ENCODE assay signal across 26 cellular contexts in genomic region chr9:126380447-126380846, GRCh38. TPM values are rescaled to one million over a fixed set of nuclear protein-coding genes. Genes with fewer than 3 reads are reported as not detected.
DNase-seq lines count a peak whose midpoint lies in the region; ATAC-seq, FAIRE-seq and TF ChIP-seq lines count a peak whose summit lies in the region.
"Had no signal": no experiment of that assay in that cellular context is flagged by ENCODE, and none has a peak within 500 bp of the region (broad histone marks: within the 10 kb centered on the region; RNA-seq: fewer than 3 reads in every experiment).

No MANE protein-coding gene starts in this region.

- TF ChIP-seq EP300 in tibial nerve (IDR thresholded peaks at IDR 0.05): no peak

- H3K36me3 Mint-ChIP-seq in activated CD4-positive, alpha-beta T cell treated with anti-CD3 and anti-CD28 coated beads, Interleukin-2, amount 10 ng/mL, durations not matched to agents 24 days and 14 days (ENCODE audit: low read depth): no peaks in the 10 kb centered on the region
- H3K36me3 Mint-ChIP-seq: stimulated activated memory B cell treated with anti-CD40 and anti-IgM and Interleukin-4, amounts not matched to agents 10 μg/mL and 1 μg/mL and 100 μg/mL, for 72 hours had no signal

- peaks cover 5% of the 10 kb centered on the region for H3K27me3 Mint-ChIP-seq in activated CD4-positive, alpha-beta T cell treated with anti-CD3 and anti-CD28 coated beads, Interleukin-2, amount 10 ng/mL, durations not matched to agents 24 days and 14 days

- peaks cover 5% of the 10 kb centered on the region for H3K4me1 Mint-ChIP-seq in activated CD4-positive, alpha-beta T cell treated with anti-CD3 and anti-CD28 coated beads, Interleukin-2, amount 10 ng/mL, durations not matched to agents 24 days and 14 days

- no peak for TF ChIP-seq POLR2A in tibial nerve (IDR thresholded peaks at IDR 0.05)
- TF ChIP-seq POLR2A in GM12891 (IDR thresholded peaks at IDR 0.05; ENCODE audit: low read depth, low read length): no peak

- H3K4me3 ChIP-seq in brain microvascular endothelial cell (ENCODE audit: low read depth, low read length) (no peak overlapping the region), tibial nerve (no peak overlapping the region)
- H3K4me3 ChIP-seq: body of pancreas, neural progenitor cell, SJSA1 had no signal

- peaks cover 0 to 68% (median 16%) of the 10 kb centered on the region in 4 donors for H3K4me1 ChIP-seq in tibial nerve
- H3K4me1 ChIP-seq: body of pancreas had no signal

- H3K27ac ChIP-seq in brain microvascular endothelial cell (no peak overlapping the region), tibial nerve (peak overlapping the region; percentile 31 to 90 (median 70))
- H3K27ac ChIP-seq: body of pancreas, HL-60, neural progenitor cell, SJSA1 had no signal

- WGBS in tibial nerve, 2 donors: 72 to 74% methylated on average over 10 of the region's 10 CpGs

- TF ChIP-seq CTCF in brain microvascular endothelial cell (IDR thresholded peaks at IDR 0.05; ENCODE audit: low read depth, low read length, missing control alignments): peak; percentile 23
- TF ChIP-seq CTCF in tibial nerve (IDR thresholded peaks at IDR 0.05): no peak

- no peak overlapping the region for H3K4me3 Mint-ChIP-seq in activated CD4-positive, alpha-beta T cell treated with anti-CD3 and anti-CD28 coated beads, Interleukin-2, amount 10 ng/mL, durations not matched to agents 24 days and 14 days
- H3K4me3 Mint-ChIP-seq: activated T-cell treated with anti-CD3 and anti-CD28 coated beads, Interleukin-2, amount 50 U/mL, for 4 hours; CD8-positive, alpha-beta T cell; neural progenitor cell; stimulated activated memory B cell treated with anti-CD40 and anti-IgM and Interleukin-4, amounts not matched to agents 10 μg/mL and 1 μg/mL and 100 μg/mL, for 72 hours had no signal

- H3K9me3 ChIP-seq in tibial nerve: no peaks in the 10 kb centered on the region
- H3K9me3 ChIP-seq: body of pancreas, SJSA1 had no signal

- peak; percentile 33 for DNase-seq in activated CD4-positive, alpha-beta T cell treated with anti-CD3 and anti-CD28 coated beads, Interleukin-2, amount 10 ng/mL, durations not matched to agents 24 days and 14 days
- no peak for DNase-seq in activated CD4-positive, alpha-beta T cell treated with anti-CD3 and anti-CD28 coated beads for 48 hours
- DNase-seq in brain microvascular endothelial cell (no peak), left lobe of liver (ENCODE audit: low spot score) (peak; percentile 30), tibial nerve (ENCODE audit: low spot score in 2 of 2) (no peak), GM12891 (ENCODE audit: insufficient read length, low spot score) (no peak), NCI-H1930 (lab: John Stamatoyannopoulos, UW) (no peak), retina (no peak)
- DNase-seq: activated T-cell treated with anti-CD3 and anti-CD28 coated beads, Interleukin-2, amount 50 U/mL, for 4 hours; AML-193; body of pancreas; CD8-positive, alpha-beta T cell; effector memory CD4-positive, alpha-beta T cell; erythroblast; kidney glomerular epithelial cell; NCI-H524 treated with DMSO at 0.1 percent for 48 hours; stimulated activated CD4-positive, alpha-beta T cell treated with anti-CD3 and anti-CD28 coated beads, Interleukin-4, amount 100 ng/mL, for 1 hour; T-helper 1 cell had no signal

- FAIRE-seq in GM12891 (lab: Jason Lieb, UNC): no peak
- FAIRE-seq: colon, urothelium cell line had no signal

- H3K36me3 ChIP-seq in brain microvascular endothelial cell (replicated peaks) (no peaks in the 10 kb centered on the region), tibial nerve (peaks cover 0 to 23% (median 0%) of the 10 kb centered on the region in 3 donors)
- H3K36me3 ChIP-seq: neural progenitor cell, SJSA1 had no signal

- intact Hi-C loops in activated CD4-positive, alpha-beta T cell treated with anti-CD3 and anti-CD28 coated beads, Interleukin-2, amount 10 ng/mL, durations not matched to agents 24 days and 14 days (cut with micrococcal nuclease): no loop called here

- in situ Hi-C loops in brain microvascular endothelial cell (cut with HindIII; ENCODE audit: low pct_ligation_motif_present, low sequenced_read_pairs): no loop called here

- no peak for ATAC-seq in left lobe of liver
- ATAC-seq: activated CD4-positive, CD25-positive, alpha-beta regulatory T cell treated with anti-CD3 and anti-CD28 coated beads, Interleukin-2, amount 50 U/mL, for 24 hours; activated T-cell treated with anti-CD3 and anti-CD28 coated beads, Interleukin-2, amount 50 U/mL, for 4 hours; body of pancreas; CD8-positive, alpha-beta T cell; right cardiac atrium; stimulated activated memory B cell treated with anti-CD40 and anti-IgM and Interleukin-4, amounts not matched to agents 10 μg/mL and 1 μg/mL and 100 μg/mL, for 72 hours had no signal

- H3K27ac Mint-ChIP-seq in activated CD4-positive, alpha-beta T cell treated with anti-CD3 and anti-CD28 coated beads, Interleukin-2, amount 10 ng/mL, durations not matched to agents 24 days and 14 days: no peak overlapping the region
- H3K27ac Mint-ChIP-seq: CD8-positive, alpha-beta T cell; neural progenitor cell; stimulated activated memory B cell treated with anti-CD40 and anti-IgM and Interleukin-4, amounts not matched to agents 10 μg/mL and 1 μg/mL and 100 μg/mL, for 72 hours had no signal

- H3K27me3 ChIP-seq in brain microvascular endothelial cell (replicated peaks) (no peaks in the 10 kb centered on the region), tibial nerve (no peaks in the 10 kb centered on the region)
- H3K27me3 ChIP-seq: body of pancreas, neural progenitor cell had no signal

- no peaks in the 10 kb centered on the region for H3K9me3 Mint-ChIP-seq in activated CD4-positive, alpha-beta T cell treated with anti-CD3 and anti-CD28 coated beads, Interleukin-2, amount 10 ng/mL, durations not matched to agents 24 days and 14 days
- H3K9me3 Mint-ChIP-seq: activated T-cell treated with anti-CD3 and anti-CD28 coated beads, Interleukin-2, amount 50 U/mL, for 4 hours; CD8-positive, alpha-beta T cell; neural progenitor cell; stimulated activated memory B cell treated with anti-CD40 and anti-IgM and Interleukin-4, amounts not matched to agents 10 μg/mL and 1 μg/mL and 100 μg/mL, for 72 hours had no signal

TF ChIP-seq in GM12891, 5 proteins besides CTCF, POLR2A, EP300 and RAD21:
- TF ChIP-seq SPI1 (IDR thresholded peaks at IDR 0.05; ENCODE audit: low read depth, low read length) (no peak), POLR2AphosphoS5 (IDR thresholded peaks at IDR 0.05; ENCODE audit: low read depth, low read length) (no peak), TAF1 (IDR thresholded peaks at IDR 0.05; ENCODE audit: low read depth, low read length) (no peak), POU2F2 (IDR thresholded peaks at IDR 0.05; ENCODE audit: low read depth, low read length) (no peak), PAX5 (IDR thresholded peaks at IDR 0.05; ENCODE audit: insufficient read depth, low read length, severe bottlenecking) (no peak)

RNA-seq across cellular contexts. Expression of gene MVB12B, which starts 53.8 kb away (rescaled TPM):
- 0.49 and 1.3 TPM in 2 replicates for total RNA-seq in activated CD4-positive, alpha-beta T cell treated with anti-CD3 and anti-CD28 coated beads, Interleukin-2, amount 10 ng/mL, durations not matched to agents 24 days and 14 days
- 8.8 TPM for total RNA-seq in left lobe of liver
- total RNA-seq in tibial nerve: 10 to 100 TPM; 27.2 to 36.9 (median 33.2) TPM
- polyA plus RNA-seq in GM12891 (2012; ENCODE audit: low read depth, missing spikeins): not detected

Comparison
In these comparisons a context has a peak if more than half of its experiments do, and no peak if none do; other contexts are left out.
1. DNase-seq: peak in activated CD4-positive, alpha-beta T cell treated with anti-CD3 and anti-CD28 coated beads, Interleukin-2, amount 10 ng/mL, durations not matched to agents 24 days and 14 days (single experiment) and left lobe of liver (single experiment); none in activated CD4-positive, alpha-beta T cell treated with anti-CD3 and anti-CD28 coated beads for 48 hours (single experiment), brain microvascular endothelial cell (single experiment), tibial nerve (0 of 2), GM12891 (single experiment), NCI-H1930 (0 of 2) and retina (single experiment).